ENCODE assay signal across 10 cellular contexts in genomic region chr1:27122652-27123051, GRCh38. TPM values are rescaled to one million over a fixed set of nuclear protein-coding genes. Genes with fewer than 3 reads are reported as not detected.
A peak's percentile ranks its signal among the peaks of the same experiment; 100 is the strongest.
DNase-seq lines count a peak whose midpoint lies in the region; ATAC-seq, FAIRE-seq and TF ChIP-seq lines count a peak whose summit lies in the region.
"Had no signal": no experiment of that assay in that cellular context is flagged by ENCODE, and none has a peak within 500 bp of the region (broad histone marks: within the 10 kb centered on the region; RNA-seq: fewer than 3 reads in every experiment).

No MANE protein-coding gene starts in this region.

- no peak overlapping the region for H3K4me2 ChIP-seq in H9 (ENCODE audit: insufficient read depth, insufficient read length, low read length)
- no peak overlapping the region for H3K4me2 ChIP-seq in OCI-LY7 (ENCODE audit: low read length)

- no peaks in the 10 kb centered on the region for H3K4me1 ChIP-seq in H9 (ENCODE audit: insufficient read depth, low read length)
- peaks cover 28% of the 10 kb centered on the region for H3K4me1 ChIP-seq in SJSA1 (replicated peaks)
- H3K4me1 ChIP-seq in pancreas = peaks cover 0 to 6% (median 0%) of the 10 kb centered on the region in 3 donors
- H3K4me1 ChIP-seq in OCI-LY7 (ENCODE audit: insufficient read depth, low read length, poor library complexity, severe bottlenecking) = no peaks in the 10 kb centered on the region

- H2BK15ac ChIP-seq in H9 (ENCODE audit: low read depth, low read length) = no peak overlapping the region

- no CpG with 5 or more reads among the region's 4 CpGs for WGBS in H9 (ENCODE audit: extremely low coverage, insufficient read length, low lambda C conversion rate)
- 49 to 75% methylated on average over 4 of the region's 4 CpGs for WGBS in pancreas, 2 donors

- no peak overlapping the region for H3K23ac ChIP-seq in H9 (ENCODE audit: insufficient read length, low read depth, low read length)

- no peak overlapping the region for H3K18ac ChIP-seq in H9 (ENCODE audit: insufficient read length, low read depth, low read length)

- H3K79me1 ChIP-seq in H9 (ENCODE audit: insufficient read depth, low read depth, low read length, poor library complexity, severe bottlenecking) = no peaks in the 10 kb centered on the region

- no peak overlapping the region for H3K4me3 ChIP-seq in SJSA1
- H3K4me3 ChIP-seq in fibroblast of the aortic adventitia (ENCODE audit: low read depth, low read length) = no peak overlapping the region
- H3K4me3 ChIP-seq in pancreas = no peak overlapping the region
- no peak overlapping the region for H3K4me3 ChIP-seq in OCI-LY7 (ENCODE audit: low read depth, low read length, poor library complexity, severe bottlenecking)

- POLR2A ChIA-PET in OCI-LY7 (lab: Charles Lee) = no interaction called here

- DNase-seq in H9 (no peak), SJSA1 (ENCODE audit: low read depth in 1 of 2, low spot score in 2 of 2) (peak; percentile 70 to 86), fibroblast of the aortic adventitia (ENCODE audit: low read depth) (peak; percentile 52), pancreas (peak in 1 of 6 donors; percentile 69), NCI-H82 treated with DMSO at 0.1 percent for 48 hours (lab: John Stamatoyannopoulos, UW; ENCODE audit: unreplicated experiment) (no peak), OCI-LY7 (ENCODE audit: low spot score) (no peak), GOT3 (lab: John Stamatoyannopoulos, UW) (no peak)

- TF ChIP-seq CTCF in H9 (conservative IDR thresholded peaks at IDR 0.05) = no peak
- no peak for TF ChIP-seq CTCF in fibroblast of the aortic adventitia (IDR thresholded peaks at IDR 0.05; ENCODE audit: insufficient read depth, low read length)
- no peak for TF ChIP-seq CTCF in pancreas (IDR thresholded peaks at IDR 0.05)
- no peak for TF ChIP-seq CTCF in OCI-LY7 (conservative IDR thresholded peaks at IDR 0.05; ENCODE audit: low read length)

- H2AFZ ChIP-seq in H9 (ENCODE audit: low read length) = no peak overlapping the region
- no peak overlapping the region for H2AFZ ChIP-seq in OCI-LY7 (ENCODE audit: low read length)

- H3K23me2 ChIP-seq in H9 (ENCODE audit: insufficient read length, low read depth, low read length, poor library complexity, severe bottlenecking) = no peaks in the 10 kb centered on the region

- no peak overlapping the region for H2BK5ac ChIP-seq in H9 (ENCODE audit: insufficient read length, low read length)

- no peak overlapping the region for H3K14ac ChIP-seq in H9 (ENCODE audit: insufficient read depth, low read length)

- peaks cover 22 to 26% of the 10 kb centered on the region in 2 experiments for H3K4me1 Mint-ChIP-seq in H9

- H3K9ac ChIP-seq in H9 (ENCODE audit: extremely low read depth, insufficient read length, low read length) = no peak overlapping the region

- H3T11ph ChIP-seq in H9 (ENCODE audit: low read length) = no peak overlapping the region

- H3K79me2 ChIP-seq in H9 (ENCODE audit: insufficient read depth, low read length) = no peaks in the 10 kb centered on the region
- H3K79me2 ChIP-seq in OCI-LY7 (ENCODE audit: insufficient read depth, low read depth, low read length) = no peaks in the 10 kb centered on the region

- H3K56ac ChIP-seq in H9 (ENCODE audit: insufficient read length, low read depth, low read length) = no peak overlapping the region

- H2BK20ac ChIP-seq in H9 (ENCODE audit: low read depth, low read length, poor library complexity, severe bottlenecking) = no peak overlapping the region

- H3K27ac ChIP-seq in H9 (ENCODE audit: insufficient read length, low read depth, low read length) (no peak overlapping the region), SJSA1 (no peak overlapping the region), pancreas (no peak overlapping the region), OCI-LY7 (ENCODE audit: low read depth, low read length, poor library complexity, severe bottlenecking) (no peak overlapping the region)
- H3K27ac ChIP-seq: HL-60 had no signal

- no peak overlapping the region for H2BK12ac ChIP-seq in H9 (ENCODE audit: insufficient read length, low read depth, low read length)

- no peaks in the 10 kb centered on the region for H3K27me3 ChIP-seq in H9 (ENCODE audit: insufficient read depth, low read length)
- no peaks in the 10 kb centered on the region for H3K27me3 ChIP-seq in SJSA1 (replicated peaks)
- H3K27me3 ChIP-seq in pancreas = no peaks in the 10 kb centered on the region

- H2AK5ac ChIP-seq in H9 (ENCODE audit: insufficient read length, low read length) = no peak overlapping the region

- H3K36me3 ChIP-seq in SJSA1 = no peaks in the 10 kb centered on the region; the same call in 1 of the 2 replicates
- H3K36me3 ChIP-seq in pancreas = no peaks in the 10 kb centered on the region
- no peaks in the 10 kb centered on the region for H3K36me3 ChIP-seq in OCI-LY7 (ENCODE audit: insufficient read depth, low read length)

- no peaks in the 10 kb centered on the region; the same call in 1 of the 2 replicates for H3K27me3 Mint-ChIP-seq in H9 (ENCODE audit: low read depth)

- H3K4ac ChIP-seq in H9 (ENCODE audit: low read depth, low read length) = no peak overlapping the region

- no peaks in the 10 kb centered on the region for H3K9me3 Mint-ChIP-seq in H9

- H3K4me3 Mint-ChIP-seq in H9 = no peak overlapping the region

- H3K9me3 ChIP-seq in H9 (ENCODE audit: control insufficient read depth, low read depth, low read length) (no peaks in the 10 kb centered on the region), SJSA1 (replicated peaks) (no peaks in the 10 kb centered on the region), pancreas (no peaks in the 10 kb centered on the region), OCI-LY7 (ENCODE audit: low read length) (no peaks in the 10 kb centered on the region)

- ATAC-seq in pancreas = peak; percentile 75 to 88 (median 82)
- no peak for ATAC-seq in HG03469 (IDR thresholded peaks at IDR 0.05; ENCODE audit: unreplicated experiment)

- H4K20me1 ChIP-seq in H9 (ENCODE audit: control insufficient read depth, insufficient read depth, insufficient read length) = no peaks in the 10 kb centered on the region
- no peaks in the 10 kb centered on the region for H4K20me1 ChIP-seq in OCI-LY7 (ENCODE audit: insufficient read depth, low read length)

- peak; percentile 17 for FAIRE-seq in pancreas (lab: Jason Lieb, UNC)
- FAIRE-seq: endometrium had no signal

- CTCF ChIA-PET in OCI-LY7 (lab: Charles Lee; ENCODE audit: unreplicated experiment) = no interaction called here

- intact Hi-C loops in pancreas (cut with DNase I) (no loop called here), OCI-LY7 (cut with micrococcal nuclease; ENCODE audit: unreplicated experiment) (no loop called here)

- H4K91ac ChIP-seq in H9 (ENCODE audit: insufficient read length, low read depth, low read length) = no peak overlapping the region

- no peak overlapping the region for H4K5ac ChIP-seq in H9 (ENCODE audit: insufficient read length, low read depth, low read length)

- H3K27ac Mint-ChIP-seq in H9 = peak overlapping the region in 2 of 3 experiments; percentile 52 to 72; a peak in 2 of 7 replicates

- H3K36me3 Mint-ChIP-seq in H9 (ENCODE audit: insufficient read depth in 1 of 3, low read depth in 3 of 3) = peaks cover 0 to 7% (median 2%) of the 10 kb centered on the region in 3 experiments; a peak in 4 of 7 replicates

- BruUV-seq in OCI-LY7 (replicated peaks; lab: Mats Ljungman, UMichigan) = no TSS peak

- no peaks in the 10 kb centered on the region for H3K9me2 ChIP-seq in OCI-LY7 (ENCODE audit: insufficient read depth, low read length)

- no peak overlapping the region for H4K8ac ChIP-seq in H9 (replicated peaks; ENCODE audit: insufficient read length, low read depth, low read length)

- H2BK120ac ChIP-seq in H9 (ENCODE audit: low read depth, low read length, poor library complexity, severe bottlenecking) = no peak overlapping the region

RNA-seq across cellular contexts. Expression of gene SLC9A1, which starts 32.3 kb away (rescaled TPM):
- total RNA-seq in H9 (2021) (20.8 and 21.3 TPM in 2 replicates), fibroblast of the aortic adventitia (ENCODE audit: low replicate concordance) (1.3 and 7.4 TPM in 2 replicates), pancreas (10 to 100 TPM in 4 of 6 donors, 1 to 10 TPM in 2; 8.3 to 20.6 (median 11.1) TPM), OCI-LY7 (2022) (17.4 and 19.2 TPM in 2 replicates)
- 4.1 and 4.7 TPM in 2 replicates for total RNA-seq in SJSA1 (2014; rRNA removed; shearing (Covaris generic))
- polyA plus RNA-seq in pancreas = 10 to 100 TPM in 1 of 2 donors, 1 to 10 TPM in 1; 9.8 to 15.0 TPM
- total RNA-seq in OCI-LY7 (2014; rRNA removed; shearing (Covaris generic)) = 5.3 and 5.8 TPM in 2 replicates

Comparison
In these comparisons a context has a peak if more than half of its experiments do, and no peak if none do; other contexts are left out.
1. DNase-seq: peak in SJSA1 (2 of 2) and fibroblast of the aortic adventitia (single experiment); none in H9 (single experiment), NCI-H82 treated with DMSO at 0.1 percent for 48 hours (single experiment), OCI-LY7 (single experiment) and GOT3 (single experiment).